In genomic region chr11:61574611-61575010, GRCh38 we compare ENCODE assay signal across 2 cellular contexts.
TF ChIP-seq lines count a peak whose summit lies in the region.

No MANE protein-coding gene starts in this region.

TF ChIP-seq in SK-N-SH, 30 proteins besides CTCF, POLR2A, EP300 and RAD21 (continued from another document):
- no peak for TF ChIP-seq PBX3 (IDR thresholded peaks at IDR 0.05)

TF ChIP-seq in SK-N-SH treated with all-trans-retinoic acid at 6 μM for 48 hours, 23 proteins besides CTCF, POLR2A, EP300 and RAD21 (continued from another document):
- no peak for TF ChIP-seq POU6F1 (CRISPR knock-in tag; IDR thresholded peaks at IDR 0.05; ENCODE audit: borderline replicate concordance, low read depth)
TF ChIP-seq in SK-N-SH treated with all-trans-retinoic acid at 6 μM for 48 hours: peak in this region for 0.
